Comparison of ENCODE assay signal across 25 cellular contexts in genomic region chr14:40413146-40413545, GRCh38.
"Had no signal": no experiment of that assay in that cellular context is flagged by ENCODE, and none has a peak within 500 bp of the region (broad histone marks: within the 10 kb centered on the region; RNA-seq: fewer than 3 reads in every experiment).

No MANE protein-coding gene starts in this region.

- H3K36me3 ChIP-seq: gastrocnemius medialis, heart left ventricle, pancreas, right lobe of liver, suprapubic skin, transverse colon, vagina had no signal

- ATAC-seq: esophagus mucosa; gastrocnemius medialis; heart left ventricle; left lobe of liver; natural killer cell; pancreas; right lobe of liver; stimulated activated naive CD8-positive, alpha-beta T cell treated with anti-CD3 and anti-CD28 coated beads, Interleukin-15, amount 100 ng/mL, for 72 hours had no signal

- H3K27ac ChIP-seq: epithelial cell of prostate, gastrocnemius medialis, heart left ventricle, hepatocyte, pancreas, right lobe of liver, suprapubic skin, transverse colon, vagina had no signal

- H3K4me3 ChIP-seq: gastrocnemius medialis, heart left ventricle, hepatocyte, lung, pancreas, right lobe of liver, smooth muscle cell, suprapubic skin, transverse colon, vagina had no signal

- H3K9me3 ChIP-seq: gastrocnemius medialis, pancreas, right lobe of liver, suprapubic skin, transverse colon, vagina had no signal

- H3K27me3 ChIP-seq: gastrocnemius medialis, heart left ventricle, hepatocyte, pancreas, right lobe of liver, suprapubic skin, transverse colon, vagina had no signal

- H3K4me1 ChIP-seq: gastrocnemius medialis, heart left ventricle, pancreas, right lobe of liver, suprapubic skin, transverse colon, vagina had no signal

- DNase-seq: effector CD8-positive, alpha-beta T cell; endodermal cell; foreskin fibroblast; gastrocnemius medialis; heart left ventricle; islet precursor cell; natural killer cell; pancreas; retina; right lobe of liver; stimulated activated CD4-positive, alpha-beta T cell treated with anti-CD3 and anti-CD28 coated beads, Interleukin-12 subunit alpha, Interleukin-12 subunit beta, amount 100 ng/mL, for 4 hours; stimulated activated CD4-positive, alpha-beta T cell treated with anti-CD3 and anti-CD28 coated beads, Interleukin-1b, Interleukin-23, amount 100 ng/mL, for 48 hours; stimulated activated CD4-positive, alpha-beta T cell treated with anti-CD3 and anti-CD28 coated beads, Interleukin-4, amount 100 ng/mL, for 1 hour; stimulated activated CD8-positive, alpha-beta memory T cell treated with anti-CD3 and anti-CD28 coated beads, Interleukin-4, amount 100 ng/mL, for 48 hours; stimulated activated naive CD4-positive, alpha-beta T cell; stimulated activated naive CD8-positive, alpha-beta T cell treated with anti-CD3 and anti-CD28 coated beads, Interleukin-15, amount 100 ng/mL, for 72 hours; transverse colon had no signal
